18 cellular contexts compared by ENCODE assay signal in the genomic region with DNA sequence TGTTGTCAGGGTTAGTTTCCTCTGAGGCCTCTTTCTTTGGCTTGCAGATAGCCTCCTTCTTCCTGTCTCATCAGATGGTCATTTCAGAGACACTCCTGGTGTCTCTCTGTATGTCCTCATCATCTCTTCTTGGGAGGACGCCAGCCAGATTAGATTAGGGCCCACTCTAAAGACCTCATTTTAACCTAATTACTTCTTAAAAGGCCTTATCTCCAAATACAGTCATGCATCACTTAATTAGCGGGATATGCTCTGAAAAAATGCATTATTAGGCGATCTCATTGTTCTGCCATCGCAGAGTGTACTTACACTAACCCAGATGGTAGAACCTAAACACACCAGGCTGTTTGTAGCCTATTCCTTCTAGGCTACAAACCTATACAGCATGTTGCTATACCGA.
DNase-seq lines count a peak whose midpoint lies in the region; ATAC-seq and TF ChIP-seq lines count a peak whose summit lies in the region.
"Had no signal": no experiment of that assay in that cellular context is flagged by ENCODE, and none has a peak within 500 bp of the region (broad histone marks: within the 10 kb centered on the region; RNA-seq: fewer than 3 reads in every experiment).

No MANE protein-coding gene starts in this region.

- H4K5ac ChIP-seq in H9 (ENCODE audit: insufficient read length, low read depth, low read length): no peak overlapping the region

- DNase-seq in D341Med (ENCODE audit: low spot score) (peak; percentile 32), H9 (no peak), NCI-H82 treated with DMSO at 0.1 percent for 48 hours (lab: John Stamatoyannopoulos, UW; ENCODE audit: unreplicated experiment) (peak; percentile 89), endodermal cell (no peak), nucleus accumbens (lab: John Stamatoyannopoulos, UW) (no peak), NCI-H226 (no peak), NCI-H446 (lab: John Stamatoyannopoulos, UW) (no peak)
- DNase-seq: Karpas-422; MM.1S; NCI-H1417; NCI-H2081; NCI-H2227 treated with DMSO at 0.1 percent for 48 hours; NK-92 treated with Interleukin-12 subunit alpha and Interleukin-12 subunit beta, amount 100 ng/mL, for 24 hours; OCI-M1; RPMI8226 had no signal

- H2AFZ ChIP-seq in H9 (ENCODE audit: low read length): no peak overlapping the region

- H3K23ac ChIP-seq in H9 (ENCODE audit: insufficient read length, low read depth, low read length): no peak overlapping the region

- H2BK120ac ChIP-seq in H9 (ENCODE audit: low read depth, low read length, poor library complexity, severe bottlenecking): no peak overlapping the region

- no peak for TF ChIP-seq CTCF in H9 (conservative IDR thresholded peaks at IDR 0.05)
- no peak for TF ChIP-seq CTCF in endodermal cell (conservative IDR thresholded peaks at IDR 0.05)

- H2BK5ac ChIP-seq in H9 (ENCODE audit: insufficient read length, low read length): no peak overlapping the region

- H3K36me3 ChIP-seq in endodermal cell (ENCODE audit: control insufficient read depth, insufficient read depth, low read length): peaks cover 22% of the 10 kb centered on the region

- H3K4me3 Mint-ChIP-seq in H9 (no peak overlapping the region), endodermal cell (no peak overlapping the region)

- H3K36me3 Mint-ChIP-seq in H9 (ENCODE audit: insufficient read depth in 1 of 3, low read depth in 3 of 3): peaks cover 2 to 7% (median 4%) of the 10 kb centered on the region in 3 experiments; a peak in 3 of 7 replicates
- H3K36me3 Mint-ChIP-seq in endodermal cell (ENCODE audit: low read depth): peaks cover 17% of the 10 kb centered on the region

- no peaks in the 10 kb centered on the region for H4K20me1 ChIP-seq in H9 (ENCODE audit: control insufficient read depth, insufficient read depth, insufficient read length)
- H4K20me1 ChIP-seq: BLaER1 had no signal

- no peak overlapping the region for H3K14ac ChIP-seq in H9 (ENCODE audit: insufficient read depth, low read length)

- H2AK5ac ChIP-seq in H9 (ENCODE audit: insufficient read length, low read length): no peak overlapping the region

- peak overlapping the region in 2 of 3 experiments; percentile 30 to 79; a peak in 2 of 7 replicates for H3K27ac Mint-ChIP-seq in H9
- H3K27ac Mint-ChIP-seq in endodermal cell: peak overlapping the region; percentile 44

- H3K9ac ChIP-seq in H9 (ENCODE audit: extremely low read depth, insufficient read length, low read length) (no peak overlapping the region), endodermal cell (ENCODE audit: extremely low read depth, low read length, poor library complexity, severe bottlenecking) (no peak overlapping the region)
- H3K9ac ChIP-seq: BLaER1 had no signal

- no peak overlapping the region for H2BK12ac ChIP-seq in H9 (ENCODE audit: insufficient read length, low read depth, low read length)

- H3K79me2 ChIP-seq in H9 (ENCODE audit: insufficient read depth, low read length): no peaks in the 10 kb centered on the region

- no peak overlapping the region for H3K4me3 ChIP-seq in endodermal cell (ENCODE audit: low read length)
- H3K4me3 ChIP-seq: BLaER1 had no signal

- no peak overlapping the region for H3K56ac ChIP-seq in H9 (ENCODE audit: insufficient read length, low read depth, low read length)

- no peak overlapping the region for H4K91ac ChIP-seq in H9 (ENCODE audit: insufficient read length, low read depth, low read length)

- no peak overlapping the region for H3T11ph ChIP-seq in H9 (ENCODE audit: low read length)

- H3K4me1 ChIP-seq in H9 (ENCODE audit: insufficient read depth, low read length) (no peaks in the 10 kb centered on the region), endodermal cell (ENCODE audit: control insufficient read depth, insufficient read depth, low read length) (no peaks in the 10 kb centered on the region)
- H3K4me1 ChIP-seq: BLaER1 had no signal

- ATAC-seq in GM19463 (IDR thresholded peaks at IDR 0.05; ENCODE audit: unreplicated experiment): no peak
- ATAC-seq: HepG2 had no signal

- no peaks in the 10 kb centered on the region for H3K23me2 ChIP-seq in H9 (ENCODE audit: insufficient read length, low read depth, low read length, poor library complexity, severe bottlenecking)

- no peaks in the 10 kb centered on the region for H3K9me3 ChIP-seq in H9 (ENCODE audit: control insufficient read depth, low read depth, low read length)
- no peaks in the 10 kb centered on the region for H3K9me3 ChIP-seq in endodermal cell (ENCODE audit: control insufficient read depth, low read length)
- H3K9me3 ChIP-seq: BLaER1 had no signal

- no peak overlapping the region for H3K18ac ChIP-seq in H9 (ENCODE audit: insufficient read length, low read depth, low read length)

- H3K27me3 ChIP-seq in H9 (ENCODE audit: insufficient read depth, low read length) (no peaks in the 10 kb centered on the region), endodermal cell (ENCODE audit: control insufficient read depth, insufficient read depth, low read length, poor library complexity, severe bottlenecking) (no peaks in the 10 kb centered on the region)
- H3K27me3 ChIP-seq: BLaER1 had no signal

- H2BK15ac ChIP-seq in H9 (ENCODE audit: low read depth, low read length): no peak overlapping the region

- no peak overlapping the region for H3K4me2 ChIP-seq in H9 (ENCODE audit: insufficient read depth, insufficient read length, low read length)
- H3K4me2 ChIP-seq: BLaER1 had no signal

- H2BK20ac ChIP-seq in H9 (ENCODE audit: low read depth, low read length, poor library complexity, severe bottlenecking): no peak overlapping the region

- H3K27me3 Mint-ChIP-seq in H9 (ENCODE audit: low read depth): no peaks in the 10 kb centered on the region
- H3K27me3 Mint-ChIP-seq in endodermal cell (ENCODE audit: insufficient read depth): no peaks in the 10 kb centered on the region

- peaks cover 4% of the 10 kb centered on the region for H3K79me1 ChIP-seq in H9 (ENCODE audit: insufficient read depth, low read depth, low read length, poor library complexity, severe bottlenecking)

- no CpG with 5 or more reads among the region's 5 CpGs for WGBS in H9 (ENCODE audit: extremely low coverage, insufficient read length, low lambda C conversion rate)
- 72 to 78% methylated on average over 4 of the region's 5 CpGs for WGBS in endodermal cell (ENCODE audit: insufficient coverage in 1 of 2, insufficient read length in 1 of 2), 2 experiments

- H3K4me1 Mint-ChIP-seq in H9 (no peaks in the 10 kb centered on the region), endodermal cell (peaks cover 5% of the 10 kb centered on the region)

- H3K4ac ChIP-seq in H9 (ENCODE audit: low read depth, low read length): no peak overlapping the region

- no peak overlapping the region for H3K27ac ChIP-seq in H9 (ENCODE audit: insufficient read length, low read depth, low read length)
- H3K27ac ChIP-seq in endodermal cell (ENCODE audit: low read depth, low read length): no peak overlapping the region
- H3K27ac ChIP-seq: BLaER1 had no signal

- H3K9me3 Mint-ChIP-seq in H9: no peaks in the 10 kb centered on the region
- H3K9me3 Mint-ChIP-seq in endodermal cell: no peaks in the 10 kb centered on the region

- H4K8ac ChIP-seq in H9 (replicated peaks; ENCODE audit: insufficient read length, low read depth, low read length): no peak overlapping the region

Comparison
In these comparisons a context has a peak if more than half of its experiments do, and no peak if none do; other contexts are left out.
1. DNase-seq: peak in D341Med (single experiment) and NCI-H82 treated with DMSO at 0.1 percent for 48 hours (single experiment); none in H9 (single experiment), endodermal cell (single experiment), nucleus accumbens (0 of 56), NCI-H226 (single experiment) and NCI-H446 (0 of 2).